ENCODE assay signal across 8 cellular contexts in genomic region chr11:9139628-9140357, GRCh38. TPM values are rescaled to one million over a fixed set of nuclear protein-coding genes. Genes with fewer than 3 reads are reported as not detected.
DNase-seq lines count a peak whose midpoint lies in the region; ATAC-seq and TF ChIP-seq lines count a peak whose summit lies in the region.
"Had no signal": no experiment of that assay in that cellular context is flagged by ENCODE, and none has a peak within 500 bp of the region (broad histone marks: within the 10 kb centered on the region; RNA-seq: fewer than 3 reads in every experiment).

No MANE protein-coding gene starts in this region.

- intact Hi-C loops in gastrocnemius medialis (cut with DNase I; ENCODE audit: low total_unique reads): no loop called here

- H3K36me3 ChIP-seq in CD8-positive, alpha-beta memory T cell (ENCODE audit: insufficient read depth, low read length): peaks cover 32% of the 10 kb centered on the region
- H3K36me3 ChIP-seq in gastrocnemius medialis: peaks cover 0 to 61% of the 10 kb centered on the region in 2 donors

- H3K27ac ChIP-seq in CD8-positive, alpha-beta memory T cell (ENCODE audit: low read depth, low read length): no peak overlapping the region
- peak overlapping the region in 3 of 4 donors; percentile 59 to 61 (median 59) for H3K27ac ChIP-seq in gastrocnemius medialis

- no peaks in the 10 kb centered on the region for H3K27me3 ChIP-seq in CD8-positive, alpha-beta memory T cell (ENCODE audit: insufficient read depth, low read length, poor library complexity, severe bottlenecking)
- no peaks in the 10 kb centered on the region for H3K27me3 ChIP-seq in gastrocnemius medialis

- ATAC-seq in gastrocnemius medialis: no peak
- ATAC-seq in natural killer cell treated with Interleukin-12 subunit alpha and Interleukin-12 subunit beta and Interleukin-15 and Interleukin-18, amount 100 ng/mL, for 72 hours: no peak

- H3K27ac Mint-ChIP-seq in CD8-positive, alpha-beta memory T cell: peak overlapping the region in 5 of 8 donors; percentile 39 to 62 (median 53)
- no peak overlapping the region for H3K27ac Mint-ChIP-seq in natural killer cell treated with Interleukin-12 subunit alpha and Interleukin-12 subunit beta and Interleukin-15 and Interleukin-18, amount 100 ng/mL, for 72 hours

- no peaks in the 10 kb centered on the region for H3K4me1 ChIP-seq in CD8-positive, alpha-beta memory T cell (ENCODE audit: insufficient read depth, low read length)
- H3K4me1 ChIP-seq in gastrocnemius medialis: peaks cover 0 to 11% of the 10 kb centered on the region in 2 donors

- no peak overlapping the region for H3K4me3 ChIP-seq in CD8-positive, alpha-beta memory T cell (ENCODE audit: low read length)
- no peak overlapping the region for H3K4me3 ChIP-seq in gastrocnemius medialis

- no peak for TF ChIP-seq POLR2A in gastrocnemius medialis (IDR thresholded peaks at IDR 0.05)

- DNase-seq in CD8-positive, alpha-beta memory T cell: no peak
- DNase-seq in M059J (ENCODE audit: low read depth) (peak; percentile 47), dermis blood vessel endothelial cell (peak; percentile 26), gastrocnemius medialis (no peak), NCI-H2227 treated with DMSO at 0.1 percent for 48 hours (lab: John Stamatoyannopoulos, UW) (no peak), NCI-H774 (lab: John Stamatoyannopoulos, UW) (no peak)
- no peak for DNase-seq in natural killer cell treated with Interleukin-12 subunit alpha and Interleukin-12 subunit beta and Interleukin-15 and Interleukin-18, amount 100 ng/mL, for 72 hours (ENCODE audit: low spot score)
- DNase-seq: H7 had no signal

- peaks cover 13 to 17% (median 14%) of the 10 kb centered on the region in 3 donors for H3K4me1 Mint-ChIP-seq in CD8-positive, alpha-beta memory T cell
- peaks cover 0 to 7% of the 10 kb centered on the region in 2 donors for H3K4me1 Mint-ChIP-seq in natural killer cell treated with Interleukin-12 subunit alpha and Interleukin-12 subunit beta and Interleukin-15 and Interleukin-18, amount 100 ng/mL, for 72 hours (ENCODE audit: low read depth in 2 of 2)

- H3K36me3 Mint-ChIP-seq in CD8-positive, alpha-beta memory T cell: peaks cover 4 to 52% (median 10%) of the 10 kb centered on the region in 3 donors
- no peaks in the 10 kb centered on the region for H3K36me3 Mint-ChIP-seq in natural killer cell treated with Interleukin-12 subunit alpha and Interleukin-12 subunit beta and Interleukin-15 and Interleukin-18, amount 100 ng/mL, for 72 hours

- H3K4me3 Mint-ChIP-seq in CD8-positive, alpha-beta memory T cell: no peak overlapping the region
- H3K4me3 Mint-ChIP-seq in natural killer cell treated with Interleukin-12 subunit alpha and Interleukin-12 subunit beta and Interleukin-15 and Interleukin-18, amount 100 ng/mL, for 72 hours: no peak overlapping the region

- CTCF ChIA-PET in CD8-positive, alpha-beta memory T cell (lab: Charles Lee): interaction anchor here (1.0 to 3.6 kb wide), 5 partner anchors 10 to 226 kb away, joined by 3 to 51 read pairs (median 4); no protein-coding TSS in a partner anchor

- in situ Hi-C loops in gastrocnemius medialis (cut with MboI; ENCODE audit: low sequenced_read_pairs in 4 of 4): loop anchor here (5.0 to 25.0 kb wide), 3 partner anchors 122 to 452 kb away; partner anchors contain the start of genes RPL27A (in 1 of the 4) and TRIM66 (in 1 of the 4)

- no peaks in the 10 kb centered on the region for H3K9me3 ChIP-seq in CD8-positive, alpha-beta memory T cell (ENCODE audit: low read length)
- no peaks in the 10 kb centered on the region for H3K9me3 ChIP-seq in gastrocnemius medialis

- TF ChIP-seq CTCF in gastrocnemius medialis (IDR thresholded peaks at IDR 0.05 in 4 of 5, conservative IDR thresholded peaks at IDR 0.05 in 1 of 5): no peak

- H3K27me3 Mint-ChIP-seq in CD8-positive, alpha-beta memory T cell: no peaks in the 10 kb centered on the region
- H3K27me3 Mint-ChIP-seq in natural killer cell treated with Interleukin-12 subunit alpha and Interleukin-12 subunit beta and Interleukin-15 and Interleukin-18, amount 100 ng/mL, for 72 hours: no peaks in the 10 kb centered on the region

- H3K9me3 Mint-ChIP-seq in CD8-positive, alpha-beta memory T cell: no peaks in the 10 kb centered on the region
- no peaks in the 10 kb centered on the region for H3K9me3 Mint-ChIP-seq in natural killer cell treated with Interleukin-12 subunit alpha and Interleukin-12 subunit beta and Interleukin-15 and Interleukin-18, amount 100 ng/mL, for 72 hours

- POLR2A ChIA-PET in CD8-positive, alpha-beta memory T cell (lab: Charles Lee): no interaction called here

RNA-seq across cellular contexts. Expression of gene SCUBE2, which starts 48.4 kb away (rescaled TPM):
- total RNA-seq in CD8-positive, alpha-beta memory T cell: under 1 TPM in 1 of 2 experiments, not detected in 1; 0.47 TPM
- polyA plus RNA-seq in CD8-positive, alpha-beta memory T cell: not detected
- total RNA-seq in M059J (2014; rRNA removed; shearing (Covaris generic)): 0.37 TPM in 1 of 2 replicates, not detected in the other
- 3.5 and 3.9 TPM in 2 replicates for total RNA-seq in dermis blood vessel endothelial cell
- 1 to 10 TPM in 3 of 4 donors, under 1 TPM in 1; 0.24 to 3.6 (median 2.3) TPM for total RNA-seq in gastrocnemius medialis
- total RNA-seq in natural killer cell treated with Interleukin-12 subunit alpha and Interleukin-12 subunit beta and Interleukin-15 and Interleukin-18, amount 100 ng/mL, for 72 hours: under 1 TPM in 1 of 2 donors, not detected in 1; 0.40 TPM

Comparison
In these comparisons a context has a peak if more than half of its experiments do, and no peak if none do; other contexts are left out.
1. DNase-seq: peak in M059J (single experiment) and dermis blood vessel endothelial cell (single experiment); none in CD8-positive, alpha-beta memory T cell (0 of 5), gastrocnemius medialis (0 of 2), NCI-H2227 treated with DMSO at 0.1 percent for 48 hours (single experiment), natural killer cell treated with Interleukin-12 subunit alpha and Interleukin-12 subunit beta and Interleukin-15 and Interleukin-18, amount 100 ng/mL, for 72 hours (single experiment) and NCI-H774 (single experiment).
2. H3K27ac Mint-ChIP-seq: peak in CD8-positive, alpha-beta memory T cell (5 of 8); none in natural killer cell treated with Interleukin-12 subunit alpha and Interleukin-12 subunit beta and Interleukin-15 and Interleukin-18, amount 100 ng/mL, for 72 hours (0 of 2).